Comparison of ENCODE assay signal across 18 cellular contexts in genomic region chr22:47515384-47516125, GRCh38.
DNase-seq lines count a peak whose midpoint lies in the region; ATAC-seq and TF ChIP-seq lines count a peak whose summit lies in the region.
"Had no signal": no experiment of that assay in that cellular context is flagged by ENCODE, and none has a peak within 500 bp of the region (broad histone marks: within the 10 kb centered on the region; RNA-seq: fewer than 3 reads in every experiment).

No MANE protein-coding gene starts in this region.

- H3K9me3 Mint-ChIP-seq in brain (peaks cover 0 to 11% (median 8%) of the 10 kb centered on the region in 5 experiments), HFFc6 (peaks cover 26% of the 10 kb centered on the region), neural progenitor cell (peaks cover 2% of the 10 kb centered on the region)
- H3K9me3 Mint-ChIP-seq: effector memory CD8-positive, alpha-beta T cell had no signal

- H4K20me1 ChIP-seq in neural progenitor cell (ENCODE audit: low read depth) = no peaks in the 10 kb centered on the region

- H3K4me3 Mint-ChIP-seq in brain (no peak overlapping the region), HFFc6 (no peak overlapping the region), neural progenitor cell (no peak overlapping the region)
- H3K4me3 Mint-ChIP-seq: activated naive CD4-positive, alpha-beta T cell treated with anti-CD3 and anti-CD28 coated beads, Interleukin-2, amount 50 U/mL, for 24 hours; activated T-cell treated with anti-CD3 and anti-CD28 coated beads, Interleukin-2, amount 50 U/mL, for 72 hours; CD8-positive, alpha-beta memory T cell; effector memory CD8-positive, alpha-beta T cell; stimulated activated naive B cell treated with anti-CD40 and anti-IgM and Interleukin-4, amounts not matched to agents 10 μg/mL and 1 μg/mL and 100 μg/mL, for 72 hours had no signal

- 72% methylated on average over 2 of the region's 2 CpGs for WGBS in liver
- 56% methylated on average over 2 of the region's 2 CpGs for WGBS in right lobe of liver (ENCODE audit: insufficient coverage, low coverage, low lambda C conversion rate, missing lambda C conversion rate)

- no peak overlapping the region for H2AFZ ChIP-seq in neural progenitor cell (replicated peaks)

- H3K27ac Mint-ChIP-seq in brain (no peak overlapping the region), HFFc6 (no peak overlapping the region), neural progenitor cell (no peak overlapping the region)
- H3K27ac Mint-ChIP-seq: activated naive CD4-positive, alpha-beta T cell treated with anti-CD3 and anti-CD28 coated beads, Interleukin-2, amount 50 U/mL, for 24 hours; activated T-cell treated with anti-CD3 and anti-CD28 coated beads, Interleukin-2, amount 50 U/mL, for 72 hours; effector memory CD8-positive, alpha-beta T cell; stimulated activated naive B cell treated with anti-CD40 and anti-IgM and Interleukin-4, amounts not matched to agents 10 μg/mL and 1 μg/mL and 100 μg/mL, for 72 hours had no signal

- H3K4me1 Mint-ChIP-seq in brain (no peaks in the 10 kb centered on the region), HFFc6 (ENCODE audit: low read depth) (no peaks in the 10 kb centered on the region), neural progenitor cell (no peaks in the 10 kb centered on the region)
- H3K4me1 Mint-ChIP-seq: activated naive CD4-positive, alpha-beta T cell treated with anti-CD3 and anti-CD28 coated beads, Interleukin-2, amount 50 U/mL, for 24 hours; CD8-positive, alpha-beta memory T cell; stimulated activated naive B cell treated with anti-CD40 and anti-IgM and Interleukin-4, amounts not matched to agents 10 μg/mL and 1 μg/mL and 100 μg/mL, for 72 hours had no signal

- intact Hi-C loops in right lobe of liver (cut with DNase I) = no loop called here

- no peaks in the 10 kb centered on the region for H3K36me3 ChIP-seq in liver (ENCODE audit: control insufficient read depth in 4 of 4, insufficient read depth in 3 of 4, low read depth in 1 of 4, low read length in 3 of 4)
- H3K36me3 ChIP-seq in right lobe of liver = no peaks in the 10 kb centered on the region
- no peaks in the 10 kb centered on the region for H3K36me3 ChIP-seq in neural progenitor cell
- H3K36me3 ChIP-seq: ascending aorta, lower lobe of right lung, Peyer's patch had no signal

- no peaks in the 10 kb centered on the region for H3K36me3 Mint-ChIP-seq in brain
- H3K36me3 Mint-ChIP-seq in HFFc6 (ENCODE audit: low read depth) = no peaks in the 10 kb centered on the region
- H3K36me3 Mint-ChIP-seq in neural progenitor cell = no peaks in the 10 kb centered on the region
- H3K36me3 Mint-ChIP-seq: activated naive CD4-positive, alpha-beta T cell treated with anti-CD3 and anti-CD28 coated beads, Interleukin-2, amount 50 U/mL, for 24 hours; stimulated activated naive B cell treated with anti-CD40 and anti-IgM and Interleukin-4, amounts not matched to agents 10 μg/mL and 1 μg/mL and 100 μg/mL, for 72 hours had no signal

- H3K79me2 ChIP-seq in neural progenitor cell (ENCODE audit: low read depth) = no peaks in the 10 kb centered on the region

- H3K9ac ChIP-seq in liver (ENCODE audit: low read depth in 1 of 2, low read length in 2 of 2) (no peak overlapping the region), neural progenitor cell (no peak overlapping the region)

- no peak for DNase-seq in right lobe of liver
- DNase-seq in NCI-H69 (lab: John Stamatoyannopoulos, UW) = peak; percentile 12
- no peak for DNase-seq in HFFc6
- DNase-seq in SKM-1 treated with dmso at 0.1 percent for 144 hours (lab: John Stamatoyannopoulos, UW; ENCODE audit: unreplicated experiment) = no peak
- DNase-seq in GF-D8 (lab: John Stamatoyannopoulos, UW) = no peak
- DNase-seq in neural progenitor cell (ENCODE audit: low spot score) = no peak
- DNase-seq: activated T-cell treated with anti-CD3 and anti-CD28 coated beads, Interleukin-2, amount 50 U/mL, for 72 hours; CD8-positive, alpha-beta memory T cell; effector memory CD8-positive, alpha-beta T cell; lower lobe of right lung; NCI-H1436; Peyer's patch; right cardiac atrium; stimulated activated naive B cell treated with anti-CD40 and anti-IgM and Interleukin-4, amounts not matched to agents 10 μg/mL and 1 μg/mL and 100 μg/mL, for 72 hours had no signal

- H3K4me3 ChIP-seq in liver (ENCODE audit: low read depth in 1 of 3, low read length in 3 of 3) = no peak overlapping the region
- H3K4me3 ChIP-seq in right lobe of liver = no peak overlapping the region
- no peak overlapping the region for H3K4me3 ChIP-seq in neural progenitor cell
- H3K4me3 ChIP-seq: ascending aorta, lower lobe of right lung, Peyer's patch had no signal

- no peaks in the 10 kb centered on the region for H3F3A ChIP-seq in neural progenitor cell (ENCODE audit: low read depth)

- TF ChIP-seq RAD21 in liver (IDR thresholded peaks at IDR 0.05) = peak; percentile 31 to 42

- H3K27me3 ChIP-seq in liver (ENCODE audit: control insufficient read depth in 4 of 4, insufficient read depth in 4 of 4, low read length in 3 of 4) (peaks cover 0 to 5% (median 2%) of the 10 kb centered on the region in 4 donors), right lobe of liver (no peaks in the 10 kb centered on the region), neural progenitor cell (no peaks in the 10 kb centered on the region)
- H3K27me3 ChIP-seq: ascending aorta, Peyer's patch had no signal

- TF ChIP-seq CTCF in liver (IDR thresholded peaks at IDR 0.05; ENCODE audit: low read depth, low read length, missing input control) = no peak
- TF ChIP-seq CTCF in right lobe of liver (IDR thresholded peaks at IDR 0.05) = peak in 1 of 4 donors; percentile 16
- TF ChIP-seq CTCF in brain (conservative IDR thresholded peaks at IDR 0.05) = peak; percentile 35 to 38
- no peak for TF ChIP-seq CTCF in HFFc6 (IDR thresholded peaks at IDR 0.05)
- no peak for TF ChIP-seq CTCF in neural progenitor cell (IDR thresholded peaks at IDR 0.05)

- no peak for ATAC-seq in right lobe of liver
- ATAC-seq: activated T-cell treated with anti-CD3 and anti-CD28 coated beads, Interleukin-2, amount 50 U/mL, for 72 hours; effector memory CD8-positive, alpha-beta T cell; lower lobe of right lung; right cardiac atrium; stimulated activated naive B cell treated with anti-CD40 and anti-IgM and Interleukin-4, amounts not matched to agents 10 μg/mL and 1 μg/mL and 100 μg/mL, for 72 hours had no signal

- H3K27me3 Mint-ChIP-seq in brain (peaks cover 3% of the 10 kb centered on the region), HFFc6 (ENCODE audit: insufficient read depth) (no peaks in the 10 kb centered on the region), neural progenitor cell (ENCODE audit: insufficient read depth, low read depth) (peaks cover 5% of the 10 kb centered on the region)

- H3K27ac ChIP-seq in liver (ENCODE audit: low read depth in 1 of 2, low read length in 2 of 2) (no peak overlapping the region), right lobe of liver (no peak overlapping the region), neural progenitor cell (no peak overlapping the region)
- H3K27ac ChIP-seq: ascending aorta, lower lobe of right lung, Peyer's patch had no signal

- H3K9me3 ChIP-seq in liver (ENCODE audit: control insufficient read depth in 4 of 4, low read length in 3 of 4) (peaks cover 0 to 2% (median 1%) of the 10 kb centered on the region in 4 donors), right lobe of liver (no peaks in the 10 kb centered on the region), neural progenitor cell (ENCODE audit: low read depth) (peaks cover 29% of the 10 kb centered on the region)
- H3K9me3 ChIP-seq: ascending aorta, lower lobe of right lung, Peyer's patch had no signal

- no peak for TF ChIP-seq POLR2A in right lobe of liver (IDR thresholded peaks at IDR 0.05)

- no peak overlapping the region for H3K4me2 ChIP-seq in neural progenitor cell

- H3K4me1 ChIP-seq in liver (ENCODE audit: control insufficient read depth in 4 of 4, insufficient read depth in 4 of 4, low read length in 3 of 4) = no peaks in the 10 kb centered on the region
- no peaks in the 10 kb centered on the region for H3K4me1 ChIP-seq in right lobe of liver
- no peaks in the 10 kb centered on the region for H3K4me1 ChIP-seq in neural progenitor cell
- H3K4me1 ChIP-seq: ascending aorta, lower lobe of right lung, Peyer's patch had no signal

TF ChIP-seq in liver, 16 proteins besides CTCF, POLR2A, EP300 and RAD21 (continues in another document):
- TF ChIP-seq REST (IDR thresholded peaks at IDR 0.05) = no peak

Comparison
In these comparisons a context has a peak if more than half of its experiments do, and no peak if none do; other contexts are left out.
1. CTCF ChIP-seq: peak in brain (2 of 2); none in liver (single experiment), HFFc6 (single experiment) and neural progenitor cell (single experiment).